ENCODE assay signal across 20 cellular contexts in genomic region chr10:110898391-110898790, GRCh38. TPM values are rescaled to one million over a fixed set of nuclear protein-coding genes. Genes with fewer than 3 reads are reported as not detected.
DNase-seq lines count a peak whose midpoint lies in the region; ATAC-seq, FAIRE-seq and TF ChIP-seq lines count a peak whose summit lies in the region.
"Had no signal": no experiment of that assay in that cellular context is flagged by ENCODE, and none has a peak within 500 bp of the region (broad histone marks: within the 10 kb centered on the region; RNA-seq: fewer than 3 reads in every experiment).

No MANE protein-coding gene starts in this region.

- ATAC-seq in body of pancreas: no peak
- ATAC-seq: CD8-positive, alpha-beta T cell; gastrocnemius medialis; GM23338; left lung had no signal

- H3K4me3 Mint-ChIP-seq in astrocyte (ENCODE audit: unreplicated experiment): no peak overlapping the region
- H3K4me3 Mint-ChIP-seq: CD8-positive, alpha-beta T cell; dendritic cell treated with granulocyte-macrophage colony-stimulating factor and Interleukin-4, amounts not matched to agents 40 ng/mL and 50 ng/mL, for 4 days; GM23338; neural crest cell had no signal

- peak; percentile 50 for FAIRE-seq in astrocyte (lab: Jason Lieb, UNC)

- H3K9ac ChIP-seq in astrocyte (ENCODE audit: low read length): no peak overlapping the region

- H2AFZ ChIP-seq in astrocyte (ENCODE audit: low read depth, low read length): no peak overlapping the region
- H2AFZ ChIP-seq: GM23338 had no signal

- H3K4me1 Mint-ChIP-seq in astrocyte (ENCODE audit: low read depth, unreplicated experiment): peaks cover 22% of the 10 kb centered on the region
- H3K4me1 Mint-ChIP-seq: neural crest cell had no signal

- H3K9me3 ChIP-seq in A673 (ENCODE audit: low read depth, low read length, poor library complexity, severe bottlenecking) (no peaks in the 10 kb centered on the region), astrocyte (ENCODE audit: insufficient read depth, low read depth, low read length) (no peaks in the 10 kb centered on the region), body of pancreas (no peaks in the 10 kb centered on the region)
- H3K9me3 ChIP-seq: gastrocnemius medialis, left lung, MG63, prostate gland had no signal

- no peaks in the 10 kb centered on the region for H4K20me1 ChIP-seq in astrocyte (ENCODE audit: insufficient read depth, low read length)

- H3K79me2 ChIP-seq in astrocyte (ENCODE audit: insufficient read depth, low read length): no peaks in the 10 kb centered on the region

- peaks cover 10% of the 10 kb centered on the region for H3K36me3 Mint-ChIP-seq in astrocyte (ENCODE audit: low read depth, unreplicated experiment)

- H3K9me3 Mint-ChIP-seq in astrocyte (ENCODE audit: unreplicated experiment): no peaks in the 10 kb centered on the region
- H3K9me3 Mint-ChIP-seq: CD8-positive, alpha-beta T cell; dendritic cell treated with granulocyte-macrophage colony-stimulating factor and Interleukin-4, amounts not matched to agents 40 ng/mL and 50 ng/mL, for 4 days; GM23338; neural crest cell had no signal

- H3K4me1 ChIP-seq in A673 (ENCODE audit: insufficient read depth, low read length, poor library complexity, severe bottlenecking) (peaks cover 9% of the 10 kb centered on the region), astrocyte (ENCODE audit: insufficient read depth, low read length) (peaks cover 8% of the 10 kb centered on the region), body of pancreas (peaks cover 64% of the 10 kb centered on the region)
- H3K4me1 ChIP-seq: gastrocnemius medialis had no signal

- no peaks in the 10 kb centered on the region for H3K27me3 Mint-ChIP-seq in astrocyte (ENCODE audit: low read depth, unreplicated experiment)
- H3K27me3 Mint-ChIP-seq: dendritic cell treated with granulocyte-macrophage colony-stimulating factor and Interleukin-4, amounts not matched to agents 40 ng/mL and 50 ng/mL, for 4 days had no signal

- intact Hi-C loops in A673 (cut with micrococcal nuclease; ENCODE audit: unreplicated experiment) (no loop called here), body of pancreas (cut with DNase I) (loop anchor here (10.0 kb wide), 1 partner anchor 94 kb away; no protein-coding TSS in a partner anchor)

- TF ChIP-seq CTCF in A673 (conservative IDR thresholded peaks at IDR 0.05; ENCODE audit: low read depth, low read length) (no peak), astrocyte (IDR thresholded peaks at IDR 0.05; ENCODE audit: insufficient read depth, low read depth, low read length) (no peak), body of pancreas (IDR thresholded peaks at IDR 0.05) (no peak)

- CTCF ChIA-PET in A673 (lab: Charles Lee): no interaction called here

- H3K27ac Mint-ChIP-seq in astrocyte (ENCODE audit: unreplicated experiment): peak overlapping the region; percentile 41
- H3K27ac Mint-ChIP-seq: CD8-positive, alpha-beta T cell; dendritic cell treated with granulocyte-macrophage colony-stimulating factor and Interleukin-4, amounts not matched to agents 40 ng/mL and 50 ng/mL, for 4 days; GM23338 had no signal

- no peaks in the 10 kb centered on the region for H3K36me3 ChIP-seq in A673 (ENCODE audit: insufficient read depth, low read length, poor library complexity, severe bottlenecking)
- peaks cover 16% of the 10 kb centered on the region for H3K36me3 ChIP-seq in astrocyte (ENCODE audit: insufficient read depth, low read length)
- peaks cover 22 to 34% of the 10 kb centered on the region in 2 donors for H3K36me3 ChIP-seq in body of pancreas (replicated peaks in 1 of 2; ENCODE audit: insufficient read depth in 1 of 2, low read depth in 2 of 2)
- H3K36me3 ChIP-seq: prostate gland had no signal

- H3K27ac ChIP-seq in A673 (ENCODE audit: low read depth, low read length, poor library complexity, severe bottlenecking) (no peak overlapping the region), astrocyte (ENCODE audit: low read depth, low read length) (peak overlapping the region; percentile 23), body of pancreas (peak overlapping the region in 1 of 4 donors; percentile 1)
- H3K27ac ChIP-seq: epithelial cell of prostate, gastrocnemius medialis, left lung, prostate gland had no signal

- TF ChIP-seq POLR2A in body of pancreas (IDR thresholded peaks at IDR 0.05): no peak

- H3K27me3 ChIP-seq in A673 (replicated peaks; ENCODE audit: insufficient read depth, low read depth, low read length, poor library complexity) (no peaks in the 10 kb centered on the region), astrocyte (ENCODE audit: insufficient read depth, low read length) (no peaks in the 10 kb centered on the region), body of pancreas (no peaks in the 10 kb centered on the region)
- H3K27me3 ChIP-seq: gastrocnemius medialis, left lung, MG63 had no signal

- H3K4me3 ChIP-seq in A673 (ENCODE audit: low read depth, low read length, poor library complexity, severe bottlenecking) (no peak overlapping the region), astrocyte (ENCODE audit: insufficient read depth, low read depth, low read length) (no peak overlapping the region), body of pancreas (no peak overlapping the region)
- H3K4me3 ChIP-seq: gastrocnemius medialis, GM23338, left lung, MG63, prostate gland had no signal

- BruUV-seq in A673 (replicated peaks; lab: Mats Ljungman, UMichigan): TSS peak; percentile 68

- DNase-seq in A673 (ENCODE audit: low spot score) (no peak), ELR (ENCODE audit: low read depth) (peak; percentile 48), astrocyte (ENCODE audit: low read depth) (peak; percentile 8), body of pancreas (no peak)
- DNase-seq in stimulated activated CD4-positive, alpha-beta T cell treated with anti-CD3 and anti-CD28 coated beads, Interleukin-1b, Interleukin-23, amount 100 ng/mL, for 48 hours: no peak
- no peak for DNase-seq in activated effector memory CD4-positive, alpha-beta T cell treated with anti-CD3 and anti-CD28 coated beads, Interleukin-2, amount 50 U/mL, for 16 hours
- DNase-seq: activated CD4-positive, alpha-beta T cell treated with anti-CD3 and anti-CD28 coated beads for 4 hours; activated CD8-positive, alpha-beta memory T cell treated with anti-CD3 and anti-CD28 coated beads, Interleukin-2, amount 50 U/mL, for 4 hours; activated naive CD4-positive, alpha-beta T cell treated with anti-CD3 and anti-CD28 coated beads, Interleukin-2, amount 50 U/mL, for 16 hours; CD8-positive, alpha-beta T cell; DND-41; gastrocnemius medialis; left lung; MG63; NCI-H146 had no signal

- POLR2A ChIA-PET in A673 (lab: Charles Lee; ENCODE audit: low non-redundant PET): interaction anchor here (0.8 kb wide), 1 partner anchor 188 kb away, joined by 45 read pairs; no protein-coding TSS in a partner anchor

- peak overlapping the region; percentile 23 for H3K4me2 ChIP-seq in astrocyte (ENCODE audit: low read length)
- H3K4me2 ChIP-seq: GM23338 had no signal

RNA-seq across cellular contexts. Expression of gene BBIP1, which starts 20.6 kb away (rescaled TPM):
- 32.9 and 33.9 TPM in 2 replicates for total RNA-seq in A673 (2021)
- total RNA-seq in astrocyte: 24.1 and 26.3 TPM in 2 replicates
- total RNA-seq in body of pancreas: 10 to 100 TPM in 1 of 2 donors, 1 to 10 TPM in 1; 2.0 to 22.3 TPM

RNA-seq across cellular contexts. Expression of gene SHOC2, which starts 21.0 kb away (rescaled TPM):
- 37.6 and 40.0 TPM in 2 replicates for total RNA-seq in A673 (2021)
- total RNA-seq in astrocyte: 80.7 and 82.0 TPM in 2 replicates
- 10 to 100 TPM; 24.1 to 26.0 TPM for total RNA-seq in body of pancreas

RNA-seq across cellular contexts. Expression of gene PDCD4, which starts 26.7 kb away (rescaled TPM):
- total RNA-seq in A673 (2021): 17.3 and 23.7 TPM in 2 replicates
- total RNA-seq in astrocyte: 79.9 and 84.2 TPM in 2 replicates
- 100 to 1,000 TPM; 332 to 458 TPM for total RNA-seq in body of pancreas

Comparison
In these comparisons a context has a peak if more than half of its experiments do, and no peak if none do; other contexts are left out.
1. DNase-seq: peak in ELR (single experiment) and astrocyte (single experiment); none in A673 (single experiment), body of pancreas (0 of 4), stimulated activated CD4-positive, alpha-beta T cell treated with anti-CD3 and anti-CD28 coated beads, Interleukin-1b, Interleukin-23, amount 100 ng/mL, for 48 hours (single experiment) and activated effector memory CD4-positive, alpha-beta T cell treated with anti-CD3 and anti-CD28 coated beads, Interleukin-2, amount 50 U/mL, for 16 hours (single experiment).